ENCODE assay signal across 1 cellular context in genomic region chr5:135329913-135330797, GRCh38.
TF ChIP-seq lines count a peak whose summit lies in the region.

No MANE protein-coding gene starts in this region.

TF ChIP-seq in HepG2, 621 proteins besides CTCF, POLR2A, EP300 and RAD21 (continued from another document and continues in another):
- TF ChIP-seq TAF15 (IDR thresholded peaks at IDR 0.05; ENCODE audit: low read depth, low read length, poor library complexity, severe bottlenecking) (no peak), ZNF33B (CRISPR knock-in tag; IDR thresholded peaks at IDR 0.05) (no peak), SATB2 (CRISPR knock-in tag; IDR thresholded peaks at IDR 0.05) (no peak), ZNF747 (CRISPR knock-in tag; IDR thresholded peaks at IDR 0.05; ENCODE audit: borderline replicate concordance) (no peak), IKZF1 (IDR thresholded peaks at IDR 0.05) (no peak), HNF1A (IDR thresholded peaks at IDR 0.05; ENCODE audit: low read depth) (no peak), HNF1A (CRISPR knock-in tag; IDR thresholded peaks at IDR 0.05; ENCODE audit: borderline replicate concordance) (no peak), SP2 (CRISPR knock-in tag; IDR thresholded peaks at IDR 0.05) (no peak), ZUFSP (CRISPR knock-in tag; IDR thresholded peaks at IDR 0.05; ENCODE audit: borderline replicate concordance) (no peak), GRHL1 (CRISPR knock-in tag; conservative IDR thresholded peaks at IDR 0.05) (no peak), ISX (CRISPR knock-in tag; conservative IDR thresholded peaks at IDR 0.05) (no peak), RFX3 (CRISPR knock-in tag; IDR thresholded peaks at IDR 0.05) (no peak), ZNF710 (CRISPR knock-in tag; IDR thresholded peaks at IDR 0.05; ENCODE audit: borderline replicate concordance) (0 out of 2 replicates have a peak, but pooled peaks have one; percentile 23), SKIL (CRISPR knock-in tag; IDR thresholded peaks at IDR 0.05; ENCODE audit: borderline replicate concordance) (0 out of 2 replicates have a peak, but pooled peaks have one; percentile 13), ATRX (CRISPR knock-in tag; IDR thresholded peaks at IDR 0.05; ENCODE audit: borderline replicate concordance) (no peak), LCORL (IDR thresholded peaks at IDR 0.05) (no peak), LCORL (CRISPR knock-in tag; IDR thresholded peaks at IDR 0.05) (no peak), ZNF775 (CRISPR knock-in tag; IDR thresholded peaks at IDR 0.05; ENCODE audit: borderline replicate concordance) (no peak), ZNF569 (CRISPR knock-in tag; IDR thresholded peaks at IDR 0.05; ENCODE audit: borderline replicate concordance) (no peak), AGO2 (optimal IDR thresholded peaks at IDR 0.05; ENCODE audit: low read depth, low read length) (no peak), NFIB (CRISPR knock-in tag; IDR thresholded peaks at IDR 0.05; ENCODE audit: borderline replicate concordance) (no peak), HOXA3 (CRISPR knock-in tag; IDR thresholded peaks at IDR 0.05) (no peak), DBP (CRISPR knock-in tag; IDR thresholded peaks at IDR 0.05; ENCODE audit: not compliant biosample characterization) (no peak), ZNF280D (CRISPR knock-in tag; IDR thresholded peaks at IDR 0.05) (no peak), ZNF556 (CRISPR knock-in tag; IDR thresholded peaks at IDR 0.05; ENCODE audit: borderline replicate concordance) (no peak), ZNF567 (CRISPR knock-in tag; IDR thresholded peaks at IDR 0.05; ENCODE audit: borderline replicate concordance) (no peak), MYC (CRISPR knock-in tag; IDR thresholded peaks at IDR 0.05; ENCODE audit: borderline replicate concordance) (no peak), ZNF709 (CRISPR knock-in tag; IDR thresholded peaks at IDR 0.05) (no peak), ZNF207 (IDR thresholded peaks at IDR 0.05; ENCODE audit: borderline replicate concordance) (no peak), NR0B2 (CRISPR knock-in tag; IDR thresholded peaks at IDR 0.05) (no peak), HNF4A (CRISPR knock-in tag; IDR thresholded peaks at IDR 0.05) (peak; percentile 52), RXRA (CRISPR knock-in tag; IDR thresholded peaks at IDR 0.05) (no peak), ZNF558 (CRISPR knock-in tag; IDR thresholded peaks at IDR 0.05; ENCODE audit: borderline replicate concordance) (no peak), GZF1 (CRISPR knock-in tag; IDR thresholded peaks at IDR 0.05) (no peak), CREBL2 (CRISPR knock-in tag; IDR thresholded peaks at IDR 0.05; ENCODE audit: borderline replicate concordance) (no peak), ZFY (CRISPR knock-in tag; IDR thresholded peaks at IDR 0.05) (0 out of 2 replicates have a peak, but pooled peaks have one; percentile 32), ZNF512B (CRISPR knock-in tag; IDR thresholded peaks at IDR 0.05; ENCODE audit: borderline replicate concordance) (no peak), SOX13 (IDR thresholded peaks at IDR 0.05) (no peak), SOX13 (CRISPR knock-in tag; conservative IDR thresholded peaks at IDR 0.05 in 1 of 2, IDR thresholded peaks at IDR 0.05 in 1 of 2) (peak in 1 of 2 experiments; percentile 27; a peak in 1 of 4 replicates), TFAP4 (IDR thresholded peaks at IDR 0.05; ENCODE audit: borderline replicate concordance, low read depth) (no peak)
